ENCODE assay signal across 12 cellular contexts in genomic region chr14:73751157-73751691, GRCh38. TPM values are rescaled to one million over a fixed set of nuclear protein-coding genes. Genes with fewer than 3 reads are reported as not detected.
DNase-seq lines count a peak whose midpoint lies in the region; ATAC-seq, FAIRE-seq and TF ChIP-seq lines count a peak whose summit lies in the region.
"Had no signal": no experiment of that assay in that cellular context is flagged by ENCODE, and none has a peak within 500 bp of the region (broad histone marks: within the 10 kb centered on the region; RNA-seq: fewer than 3 reads in every experiment).

No MANE protein-coding gene starts in this region.

- peak overlapping the region; percentile 38 to 44 for H3K27ac ChIP-seq in kidney (ENCODE audit: low read depth in 2 of 2, low read length in 2 of 2)
- H3K27ac ChIP-seq in stomach smooth muscle (ENCODE audit: low read length) = peak overlapping the region; percentile 92

- H3K4me1 Mint-ChIP-seq in T-helper 17 cell = peaks cover 85% of the 10 kb centered on the region

- peak overlapping the region; percentile 43 for H3K4me3 Mint-ChIP-seq in T-helper 17 cell

- H3K27me3 Mint-ChIP-seq in T-helper 17 cell = no peaks in the 10 kb centered on the region

- H3K27me3 ChIP-seq in stomach smooth muscle (ENCODE audit: control insufficient read depth in 1 of 2, insufficient read depth in 2 of 2, low read length in 2 of 2) = no peaks in the 10 kb centered on the region

- peaks cover 74 to 77% of the 10 kb centered on the region in 2 donors for H3K4me1 ChIP-seq in kidney (ENCODE audit: control insufficient read depth in 1 of 2, insufficient read depth in 1 of 2, low read depth in 1 of 2, low read length in 2 of 2)
- H3K4me1 ChIP-seq in stomach smooth muscle (ENCODE audit: control insufficient read depth, insufficient read depth, low read length) = peaks cover 94% of the 10 kb centered on the region

- TF ChIP-seq CTCF in kidney (IDR thresholded peaks at IDR 0.05; ENCODE audit: borderline replicate concordance, extremely low read depth, insufficient read depth) = no peak

- H3K9ac ChIP-seq in kidney (ENCODE audit: low read length in 2 of 2) (no peak overlapping the region), stomach smooth muscle (ENCODE audit: low read length in 2 of 2) (no peak overlapping the region)

- H3K4me3 ChIP-seq in kidney (ENCODE audit: low read length in 2 of 2) = no peak overlapping the region
- no peak overlapping the region for H3K4me3 ChIP-seq in stomach smooth muscle (ENCODE audit: low read length in 2 of 2)
- H3K4me3 ChIP-seq: A549 had no signal

- FAIRE-seq in kidney (lab: Jason Lieb, UNC) = no peak
- FAIRE-seq: A549 had no signal

- H3K36me3 Mint-ChIP-seq in T-helper 17 cell (ENCODE audit: low read depth) = no peaks in the 10 kb centered on the region

- H3K36me3 ChIP-seq in kidney (ENCODE audit: control insufficient read depth in 1 of 2, insufficient read depth in 2 of 2, low read length in 2 of 2) = no peaks in the 10 kb centered on the region
- H3K36me3 ChIP-seq in stomach smooth muscle (ENCODE audit: control insufficient read depth in 2 of 2, insufficient read depth in 2 of 2, low read length in 2 of 2) = no peaks in the 10 kb centered on the region

- intact Hi-C loops in kidney (cut with DNase I) = no loop called here

- H3K27ac Mint-ChIP-seq in T-helper 17 cell = peak overlapping the region; percentile 96

- ATAC-seq in T-helper 17 cell (no peak), HG03378 (IDR thresholded peaks at IDR 0.05; ENCODE audit: unreplicated experiment) (no peak)
- ATAC-seq: A549 had no signal

- DNase-seq in SIG-M5 treated with dmso at 0.1 percent for 504 hours (lab: John Stamatoyannopoulos, UW; ENCODE audit: unreplicated experiment) = peak; percentile 21
- no peak for DNase-seq in SIG-M5 (lab: John Stamatoyannopoulos, UW)
- no peak for DNase-seq in T-helper 17 cell
- no peak for DNase-seq in kidney
- DNase-seq in NCI-H2171 (lab: John Stamatoyannopoulos, UW) = no peak
- DNase-seq in NCI-H187 treated with DMSO at 0.1 percent for 48 hours (lab: John Stamatoyannopoulos, UW) = no peak
- DNase-seq: activated effector memory CD4-positive, alpha-beta T cell treated with Interleukin-2 at 50 U/mL for 16 hours; erythroblast; NCI-H2081 treated with DMSO at 0.1 percent for 48 hours had no signal

- H3K9me3 ChIP-seq in T-helper 17 cell (ENCODE audit: control insufficient read depth, low read length, poor library complexity, severe bottlenecking) (no peaks in the 10 kb centered on the region), kidney (ENCODE audit: control insufficient read depth in 1 of 2, low read length in 2 of 2) (no peaks in the 10 kb centered on the region), stomach smooth muscle (ENCODE audit: control insufficient read depth in 2 of 2, low read length in 2 of 2) (no peaks in the 10 kb centered on the region)
- H3K9me3 ChIP-seq: A549 had no signal

RNA-seq across cellular contexts. Expression of gene PNMA1, which starts 37.0 kb away (rescaled TPM):
- total RNA-seq in T-helper 17 cell (10 to 100 TPM; 42.0 to 53.7 TPM), kidney (53.1 TPM)
- polyA plus RNA-seq in kidney (ENCODE audit: insufficient read depth, low read depth, low replicate concordance) = 34.6 TPM
